8 cellular contexts compared by ENCODE assay signal in the genomic region with DNA sequence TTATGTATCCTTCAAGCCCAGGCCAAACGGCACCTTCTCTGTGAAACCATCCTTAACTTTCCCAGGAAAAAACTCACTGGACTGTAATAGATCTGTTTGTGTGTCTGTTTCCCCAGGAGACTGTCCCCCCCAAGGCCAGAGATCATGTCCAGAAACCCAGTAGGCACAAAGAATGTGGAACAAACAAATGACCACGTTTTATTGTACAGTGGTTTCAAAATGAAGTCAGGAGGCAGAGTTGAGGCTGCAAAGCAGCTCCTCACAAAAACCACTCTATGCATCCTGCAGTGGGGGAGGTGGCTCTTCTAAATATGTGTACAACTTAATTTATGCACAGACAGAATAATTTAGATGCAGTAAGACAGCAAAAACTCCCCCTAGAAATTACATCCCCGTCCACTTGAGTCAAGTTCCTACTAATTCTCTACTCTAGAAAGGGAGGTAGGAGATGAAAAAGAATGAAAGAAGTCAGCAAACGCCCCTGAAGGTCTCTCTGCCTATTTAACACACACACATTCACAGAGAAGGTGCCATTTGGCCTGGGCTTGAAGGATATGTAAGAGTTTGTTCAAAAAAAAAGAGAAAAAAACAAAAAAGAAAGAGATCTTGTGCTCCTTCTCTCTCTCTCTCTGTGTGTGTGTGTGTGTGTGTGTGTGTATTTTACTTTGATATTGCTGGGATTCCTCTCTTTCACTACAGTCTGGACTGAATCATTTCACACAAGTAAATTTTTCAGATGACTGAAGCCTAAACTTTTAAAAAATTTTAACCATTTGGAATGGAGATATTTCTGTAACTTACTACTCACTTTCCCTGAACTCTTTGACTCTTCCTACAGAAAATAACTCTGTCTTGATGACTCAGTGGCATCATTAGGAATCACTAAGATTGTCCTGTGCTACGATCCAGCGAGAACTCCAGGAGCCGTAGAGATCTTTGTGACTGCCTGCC. TPM values are rescaled to one million over a fixed set of nuclear protein-coding genes. Genes with fewer than 3 reads are reported as not detected.
DNase-seq lines count a peak whose midpoint lies in the region; ATAC-seq lines count a peak whose summit lies in the region.

No MANE protein-coding gene starts in this region.

- H2BK120ac ChIP-seq in neuronal stem cell (ENCODE audit: low read depth, low read length): no peak overlapping the region

- H4K91ac ChIP-seq in neuronal stem cell (ENCODE audit: low read depth, low read length, poor library complexity): no peak overlapping the region

- H3K27me3 ChIP-seq in neuronal stem cell (ENCODE audit: control insufficient read depth in 3 of 3, insufficient read depth in 3 of 3, low read depth in 1 of 3, low read length in 3 of 3): no peaks in the 10 kb centered on the region

- no peak overlapping the region for H4K8ac ChIP-seq in neuronal stem cell (ENCODE audit: low read depth, low read length)

- H3K36me3 Mint-ChIP-seq in activated T-cell treated with anti-CD3 and anti-CD28 coated beads, Interleukin-2, amount 50 U/mL, for 4 hours (ENCODE audit: insufficient read depth): peaks cover 49% of the 10 kb centered on the region

- H3K4me1 Mint-ChIP-seq in activated T-cell treated with anti-CD3 and anti-CD28 coated beads, Interleukin-2, amount 50 U/mL, for 4 hours (ENCODE audit: low read depth): peaks cover 86% of the 10 kb centered on the region

- H3K9me3 Mint-ChIP-seq in activated T-cell treated with anti-CD3 and anti-CD28 coated beads, Interleukin-2, amount 50 U/mL, for 4 hours: no peaks in the 10 kb centered on the region

- H2AK5ac ChIP-seq in neuronal stem cell (ENCODE audit: low read depth, low read length): no peak overlapping the region

- no peaks in the 10 kb centered on the region for H3K79me1 ChIP-seq in neuronal stem cell (ENCODE audit: low read depth, low read length)

- H3K4ac ChIP-seq in neuronal stem cell (ENCODE audit: low read length): no peak overlapping the region

- H2BK12ac ChIP-seq in neuronal stem cell (ENCODE audit: low read length): no peak overlapping the region

- H3K9me3 ChIP-seq in neuronal stem cell (replicated peaks in 1 of 2; ENCODE audit: control insufficient read depth in 2 of 2, insufficient read depth in 1 of 2, low read depth in 1 of 2, low read length in 2 of 2): no peaks in the 10 kb centered on the region

- no peak for DNase-seq in activated T-cell treated with anti-CD3 and anti-CD28 coated beads, Interleukin-2, amount 50 U/mL, for 4 hours
- DNase-seq in neuronal stem cell (ENCODE audit: low spot score) (no peak), SIG-M5 (lab: John Stamatoyannopoulos, UW) (no peak), T1000 (lab: John Stamatoyannopoulos, UW) (no peak), NCI-H510A treated with DMSO at 0.1 percent for 48 hours (lab: John Stamatoyannopoulos, UW) (no peak)
- DNase-seq in central memory CD4-positive, alpha-beta T cell: no peak

- peaks cover 4 to 10% of the 10 kb centered on the region in 2 donors for H3K4me1 ChIP-seq in neuronal stem cell (ENCODE audit: control insufficient read depth in 2 of 2, insufficient read depth in 1 of 2, low read depth in 1 of 2, low read length in 2 of 2)

- peak overlapping the region; percentile 46 for H3K4me3 Mint-ChIP-seq in activated T-cell treated with anti-CD3 and anti-CD28 coated beads, Interleukin-2, amount 50 U/mL, for 4 hours

- no peaks in the 10 kb centered on the region for H3K27me3 Mint-ChIP-seq in activated T-cell treated with anti-CD3 and anti-CD28 coated beads, Interleukin-2, amount 50 U/mL, for 4 hours (ENCODE audit: low read depth)

- H3K18ac ChIP-seq in neuronal stem cell (ENCODE audit: low read length): no peak overlapping the region

- no peak overlapping the region for H3K14ac ChIP-seq in neuronal stem cell (ENCODE audit: low read length)

- H3K23ac ChIP-seq in neuronal stem cell (ENCODE audit: low read depth, low read length, poor library complexity): no peak overlapping the region

- ATAC-seq in GM18858 (IDR thresholded peaks at IDR 0.05; ENCODE audit: unreplicated experiment): peak; percentile 59
- ATAC-seq in HG02678 (IDR thresholded peaks at IDR 0.05; ENCODE audit: unreplicated experiment): peak; percentile 61
- peak; percentile 81 for ATAC-seq in activated T-cell treated with anti-CD3 and anti-CD28 coated beads, Interleukin-2, amount 50 U/mL, for 4 hours

- no peak overlapping the region for H3K4me3 ChIP-seq in neuronal stem cell (ENCODE audit: low read length in 2 of 2)

- no peak overlapping the region for H3K27ac ChIP-seq in neuronal stem cell (replicated peaks; ENCODE audit: low read length)

- H3K9ac ChIP-seq in neuronal stem cell (ENCODE audit: low read depth, low read length, poor library complexity): no peak overlapping the region

- no peak overlapping the region for H3K4me2 ChIP-seq in neuronal stem cell (ENCODE audit: insufficient read depth, low read length, poor library complexity, severe bottlenecking)

- no peak overlapping the region for H2BK5ac ChIP-seq in neuronal stem cell (ENCODE audit: low read length)

- peaks cover 0 to 12% of the 10 kb centered on the region in 2 donors for H3K36me3 ChIP-seq in neuronal stem cell (replicated peaks in 1 of 2; ENCODE audit: control insufficient read depth in 2 of 2, insufficient read depth in 2 of 2, low read length in 2 of 2)

- peak overlapping the region; percentile 47 for H2AFZ ChIP-seq in neuronal stem cell (ENCODE audit: low read length)

- no CpG with 5 or more reads among the region's 7 CpGs for WGBS in neuronal stem cell (ENCODE audit: extremely low coverage in 2 of 2, insufficient read length in 2 of 2, insufficient replicate concordance in 1 of 2), 2 donors

- no peak overlapping the region for H2BK15ac ChIP-seq in neuronal stem cell (ENCODE audit: low read length)

RNA-seq across cellular contexts. Expression of a gene that starts 19.5 kb away (rescaled TPM):
- total RNA-seq in activated T-cell treated with anti-CD3 and anti-CD28 coated beads, Interleukin-2, amount 50 U/mL, for 4 hours: 10 to 100 TPM; 45.0 to 71.4 (median 66.6) TPM
- polyA plus RNA-seq in neuronal stem cell (2013, experiment 1 of 2): 10.8 TPM
- polyA plus RNA-seq in neuronal stem cell (2013, experiment 2 of 2): 10.2 TPM
